1 cellular context compared by ENCODE assay signal in the genomic region with DNA sequence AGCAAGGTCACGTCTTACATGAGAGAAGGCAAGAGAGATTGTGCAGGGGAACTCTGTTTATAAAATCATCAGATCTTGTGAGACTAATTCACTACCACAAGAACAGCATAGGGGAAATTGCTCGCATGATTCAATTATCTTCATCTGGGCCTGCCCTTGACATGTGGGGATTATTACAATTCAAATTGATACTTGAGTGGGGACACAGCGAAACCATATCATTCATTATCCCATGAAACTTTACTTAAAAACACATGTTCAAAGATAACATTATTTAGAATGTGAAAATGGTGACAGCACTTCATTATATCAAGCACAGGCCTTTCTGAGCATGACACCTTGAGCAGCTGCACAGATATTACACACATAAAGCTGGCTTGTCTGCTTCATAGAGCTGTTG.
TF ChIP-seq lines count a peak whose summit lies in the region.

No MANE protein-coding gene starts in this region.

TF ChIP-seq in neural cell, 6 proteins besides CTCF, POLR2A, EP300 and RAD21 (continued from another document):
- TF ChIP-seq REST (IDR thresholded peaks at IDR 0.05; ENCODE audit: borderline replicate concordance) = no peak
TF ChIP-seq in neural cell: peak in this region for 0.
